ENCODE assay signal across 1 cellular context in genomic region chr3:138263104-138263503, GRCh38.
TF ChIP-seq lines count a peak whose summit lies in the region.

No MANE protein-coding gene starts in this region.

TF ChIP-seq in WTC11, 78 proteins besides CTCF, POLR2A, EP300 and RAD21 (continued from another document):
- TF ChIP-seq, protein P1, sequence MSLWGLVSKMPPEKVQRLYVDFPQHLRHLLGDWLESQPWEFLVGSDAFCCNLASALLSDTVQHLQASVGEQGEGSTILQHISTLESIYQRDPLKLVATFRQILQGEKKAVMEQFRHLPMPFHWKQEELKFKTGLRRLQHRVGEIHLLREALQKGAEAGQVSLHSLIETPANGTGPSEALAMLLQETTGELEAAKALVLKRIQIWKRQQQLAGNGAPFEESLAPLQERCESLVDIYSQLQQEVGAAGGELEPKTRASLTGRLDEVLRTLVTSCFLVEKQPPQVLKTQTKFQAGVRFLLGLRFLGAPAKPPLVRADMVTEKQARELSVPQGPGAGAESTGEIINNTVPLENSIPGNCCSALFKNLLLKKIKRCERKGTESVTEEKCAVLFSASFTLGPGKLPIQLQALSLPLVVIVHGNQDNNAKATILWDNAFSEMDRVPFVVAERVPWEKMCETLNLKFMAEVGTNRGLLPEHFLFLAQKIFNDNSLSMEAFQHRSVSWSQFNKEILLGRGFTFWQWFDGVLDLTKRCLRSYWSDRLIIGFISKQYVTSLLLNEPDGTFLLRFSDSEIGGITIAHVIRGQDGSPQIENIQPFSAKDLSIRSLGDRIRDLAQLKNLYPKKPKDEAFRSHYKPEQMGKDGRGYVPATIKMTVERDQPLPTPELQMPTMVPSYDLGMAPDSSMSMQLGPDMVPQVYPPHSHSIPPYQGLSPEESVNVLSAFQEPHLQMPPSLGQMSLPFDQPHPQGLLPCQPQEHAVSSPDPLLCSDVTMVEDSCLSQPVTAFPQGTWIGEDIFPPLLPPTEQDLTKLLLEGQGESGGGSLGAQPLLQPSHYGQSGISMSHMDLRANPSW (CRISPR knock-in tag; conservative IDR thresholded peaks at IDR 0.05; ENCODE audit: low read depth): no peak
- TF ChIP-seq ZNF138 (CRISPR knock-in tag; conservative IDR thresholded peaks at IDR 0.05): no peak
- TF ChIP-seq FOXK1 (CRISPR knock-in tag; IDR thresholded peaks at IDR 0.05): no peak
- no peak for TF ChIP-seq KAT7 (CRISPR knock-in tag; IDR thresholded peaks at IDR 0.05; ENCODE audit: borderline replicate concordance)
